ENCODE assay signal across 12 cellular contexts in the genomic region with DNA sequence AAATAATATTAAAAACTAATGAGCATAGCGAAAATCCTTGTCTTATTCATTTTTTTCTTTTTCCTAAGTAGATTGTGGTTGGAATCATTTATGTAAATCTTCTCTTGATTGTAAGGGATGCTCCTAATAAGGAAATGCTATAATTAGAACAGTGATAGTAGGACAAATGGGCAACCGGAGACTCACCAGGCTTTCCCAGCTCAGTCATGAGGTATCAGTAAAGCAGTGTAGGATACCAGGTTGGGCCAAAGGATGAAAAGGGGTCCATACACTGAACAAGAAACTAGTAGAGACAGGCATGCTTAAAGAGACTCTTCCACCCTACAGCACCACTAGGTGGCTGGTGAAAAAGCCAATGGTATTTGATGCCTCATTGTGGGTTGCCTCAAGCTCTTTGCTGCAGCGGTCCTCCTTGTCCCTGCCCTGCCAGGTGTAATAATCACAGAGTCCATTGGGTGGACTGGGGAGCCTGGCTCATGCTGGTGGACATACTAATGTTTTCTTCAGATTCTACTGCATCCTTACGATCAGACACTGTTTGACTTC.
DNase-seq lines count a peak whose midpoint lies in the region; ATAC-seq, FAIRE-seq and TF ChIP-seq lines count a peak whose summit lies in the region.
"Had no signal": no experiment of that assay in that cellular context is flagged by ENCODE, and none has a peak within 500 bp of the region (broad histone marks: within the 10 kb centered on the region; RNA-seq: fewer than 3 reads in every experiment).

No MANE protein-coding gene starts in this region.

- no peak for TF ChIP-seq RAD21 in GM12878 (IDR thresholded peaks at IDR 0.05; ENCODE audit: insufficient read depth, low read depth, low read length)

- peak; percentile 32 for TF ChIP-seq CTCF in GM12873 (IDR thresholded peaks at IDR 0.05; ENCODE audit: insufficient read depth, low read depth, low read length, missing control alignments)
- TF ChIP-seq CTCF in GM12878 (IDR thresholded peaks at IDR 0.05 in 2 of 3, conservative IDR thresholded peaks at IDR 0.05 in 1 of 3; ENCODE audit: control insufficient read depth in 2 of 3, extremely low read depth in 1 of 3, insufficient read depth in 1 of 3, low read depth in 3 of 3, low read length in 3 of 3), result 0 out of 6 replicates have a peak, but pooled peaks of 1 of the 3 experiments have one; percentile 14

- H3K27me3 ChIP-seq in GM12878 (replicated peaks in 1 of 2; ENCODE audit: control insufficient read depth in 2 of 2, insufficient read depth in 2 of 2, low read length in 1 of 2), result no peaks in the 10 kb centered on the region; a peak in 1 of 4 replicates
- H3K27me3 ChIP-seq: pancreas had no signal

- POLR2A ChIA-PET in GM12878 (lab: Charles Lee), result no interaction called here

- H3K9me3 ChIP-seq in GM12878 (replicated peaks; ENCODE audit: control insufficient read depth, insufficient read depth, low read length), result no peaks in the 10 kb centered on the region
- H3K9me3 ChIP-seq: pancreas had no signal

- no peaks in the 10 kb centered on the region for H3K4me1 ChIP-seq in GM12878 (ENCODE audit: control insufficient read depth, insufficient read depth, low read length)
- H3K4me1 ChIP-seq: pancreas had no signal

- TF ChIP-seq EP300 in GM12878 (IDR thresholded peaks at IDR 0.05; ENCODE audit: borderline replicate concordance in 1 of 2, control insufficient read depth in 1 of 2, low read depth in 2 of 2, low read length in 2 of 2), result no peak

- no TSS peak for BruUV-seq in GM12878 (replicated peaks; lab: Mats Ljungman, UMichigan)

- no peak overlapping the region for H3K27ac ChIP-seq in GM12878 (ENCODE audit: control insufficient read depth, insufficient read depth)
- H3K27ac ChIP-seq: pancreas had no signal

- FAIRE-seq in GM12878 (lab: Jason Lieb, UNC), result no peak
- FAIRE-seq: pancreas had no signal

- in situ Hi-C loops in GM12878 (cut with MboI), result no loop called here

- no peaks in the 10 kb centered on the region for H3K36me3 ChIP-seq in GM12878 (ENCODE audit: control insufficient read depth in 2 of 2, insufficient read depth in 2 of 2, low read length in 1 of 2)
- H3K36me3 ChIP-seq: pancreas had no signal

- intact Hi-C loops in GM12878 (cut with micrococcal nuclease; ENCODE audit: unreplicated experiment), result loop anchor here (10.0 kb wide), 3 partner anchors 424 to 1674 kb away; no protein-coding TSS in a partner anchor

- TF ChIP-seq POLR2A in GM12878 (IDR thresholded peaks at IDR 0.05; ENCODE audit: low read depth, low read length), result no peak

- H3K79me2 ChIP-seq in GM12878 (ENCODE audit: control insufficient read depth, insufficient read depth, low read length), result no peaks in the 10 kb centered on the region

- SMC1A ChIA-PET in GM12878 (lab: Charles Lee; ENCODE audit: uncharacterized antibody, unreplicated experiment), result no interaction called here

- CTCF ChIA-PET in GM12878 (lab: Yijun Ruan, JAX), result interaction anchor here (1.2 kb wide), 1 partner anchor 35 kb away, joined by 3 read pairs; no protein-coding TSS in a partner anchor

- H4K20me1 ChIP-seq in GM12878 (ENCODE audit: control insufficient read depth, insufficient read depth), result no peaks in the 10 kb centered on the region

- DNase-seq in HuH-7.5 (ENCODE audit: low spot score) (peak; percentile 11), GM12878 (ENCODE audit: low read depth, low spot score) (no peak), left lobe of liver (ENCODE audit: low spot score) (no peak), occipital lobe (lab: John Stamatoyannopoulos, UW) (no peak), MV-4-11 (lab: John Stamatoyannopoulos, UW) (no peak), 8988T (no peak), NCI-H1417 treated with DMSO at 0.1 percent for 48 hours (lab: John Stamatoyannopoulos, UW) (no peak)
- DNase-seq: activated CD4-positive, alpha-beta T cell treated with anti-CD3 and anti-CD28 coated beads for 4 hours; activated T-cell treated with anti-CD3 and anti-CD28 coated beads, Interleukin-2, amount 50 U/mL, for 48 hours; NCI-H2029 treated with DMSO at 0.1 percent for 48 hours; pancreas had no signal

- WGBS in GM12878 (ENCODE audit: insufficient coverage, insufficient replicate concordance, low lambda C conversion rate, missing lambda C conversion rate), result 43% methylated on average over 4 of the region's 4 CpGs

- RAD21 ChIA-PET in GM12878 (lab: Charles Lee; ENCODE audit: unreplicated experiment), result no interaction called here

- ATAC-seq in GM12878, result peak; percentile 74
- peak; percentile 12 for ATAC-seq in left lobe of liver
- ATAC-seq: pancreas had no signal

- H2AFZ ChIP-seq in GM12878 (ENCODE audit: control insufficient read depth, low read depth, low read length), result no peak overlapping the region

- no peak overlapping the region for H3K4me2 ChIP-seq in GM12878 (ENCODE audit: control insufficient read depth, insufficient read depth)

- no peak overlapping the region for H3K4me3 ChIP-seq in GM12878
- H3K4me3 ChIP-seq: pancreas had no signal

- no peak overlapping the region for H3K9ac ChIP-seq in GM12878 (ENCODE audit: control insufficient read depth, insufficient read depth, low read length)

TF ChIP-seq in GM12878, 131 proteins besides CTCF, POLR2A, EP300 and RAD21:
- no peak for TF ChIP-seq WRNIP1 (IDR thresholded peaks at IDR 0.05; ENCODE audit: borderline replicate concordance, low read depth, low read length)
- TF ChIP-seq SUPT20H (IDR thresholded peaks at IDR 0.05; ENCODE audit: borderline replicate concordance, control insufficient read depth, low read depth, low read length), result no peak
- TF ChIP-seq GATAD2B (conservative IDR thresholded peaks at IDR 0.05; ENCODE audit: low read depth), result no peak
- no peak for TF ChIP-seq TCF3 (IDR thresholded peaks at IDR 0.05; ENCODE audit: borderline replicate concordance, insufficient read depth, low read depth, low read length)
